11 cellular contexts compared by ENCODE assay signal in the genomic region with DNA sequence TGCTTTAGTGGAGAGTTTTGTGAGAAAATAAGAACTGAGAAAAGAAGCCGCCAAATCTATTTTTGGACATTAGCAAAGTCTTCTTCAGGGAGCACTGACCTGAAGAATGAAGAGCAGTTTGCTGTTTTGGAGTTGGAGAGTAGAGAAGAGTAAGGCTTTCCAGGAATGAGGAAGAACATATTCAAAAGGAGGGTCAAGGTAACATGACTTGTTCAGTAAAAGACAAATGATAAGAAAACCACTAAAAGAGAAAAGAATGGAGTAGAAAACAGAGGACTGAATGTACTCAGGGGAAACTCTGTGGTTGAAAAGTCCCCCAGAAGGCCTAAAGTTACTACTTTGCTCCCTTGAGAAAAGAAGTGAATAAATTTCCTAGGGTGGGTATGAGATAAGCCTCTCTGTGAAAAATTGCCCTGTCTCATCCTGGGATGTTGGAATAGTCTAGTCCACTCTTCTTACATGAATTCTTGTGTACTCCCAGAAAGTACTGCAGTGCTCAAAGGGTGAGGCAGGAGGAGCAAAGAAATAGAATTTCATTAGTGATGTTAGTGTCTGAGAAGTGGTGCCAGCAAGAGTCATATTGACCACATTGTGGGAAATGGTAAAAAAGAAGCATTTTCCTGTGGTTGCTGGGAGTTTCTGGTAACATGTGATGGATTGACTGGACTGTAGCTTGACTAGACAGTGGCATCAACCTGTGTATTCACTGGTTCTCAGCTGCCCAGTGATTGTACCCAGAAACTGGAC. TPM values are rescaled to one million over a fixed set of nuclear protein-coding genes. Genes with fewer than 3 reads are reported as not detected.
A peak's percentile ranks its signal among the peaks of the same experiment; 100 is the strongest.
DNase-seq lines count a peak whose midpoint lies in the region; ATAC-seq and TF ChIP-seq lines count a peak whose summit lies in the region.
"Had no signal": no experiment of that assay in that cellular context is flagged by ENCODE, and none has a peak within 500 bp of the region (broad histone marks: within the 10 kb centered on the region; RNA-seq: fewer than 3 reads in every experiment).

No MANE protein-coding gene starts in this region.

- H3K9me3 ChIP-seq in colonic mucosa = no peaks in the 10 kb centered on the region
- H3K9me3 ChIP-seq: testis had no signal

- in situ Hi-C loops in KBM-7 (cut with MboI; ENCODE audit: low pct_unique_long_range_greater_than_20kb, low sequenced_read_pairs) = no loop called here

- TF ChIP-seq CTCF in GM23338 (conservative IDR thresholded peaks at IDR 0.05; ENCODE audit: low read depth in 2 of 2) = no peak
- TF ChIP-seq CTCF in mesothelial cell of epicardium (IDR thresholded peaks at IDR 0.05; ENCODE audit: unreplicated experiment) = no peak
- TF ChIP-seq CTCF in colonic mucosa (IDR thresholded peaks at IDR 0.05) = no peak

- H3K36me3 ChIP-seq in GM23338 (ENCODE audit: insufficient read depth) = no peaks in the 10 kb centered on the region
- no peaks in the 10 kb centered on the region for H3K36me3 ChIP-seq in colonic mucosa

- peak; percentile 54 for ATAC-seq in GM18858 (IDR thresholded peaks at IDR 0.05; ENCODE audit: unreplicated experiment)
- ATAC-seq in GM23338 = no peak
- ATAC-seq in left lobe of liver = no peak

- H4K20me1 ChIP-seq in GM23338 (replicated peaks; ENCODE audit: insufficient read depth) = no peaks in the 10 kb centered on the region; the same call in 1 of the 2 replicates

- H3K27me3 Mint-ChIP-seq in GM23338 (ENCODE audit: insufficient read depth, low read depth, poor library complexity) (no peaks in the 10 kb centered on the region), mesothelial cell of epicardium (ENCODE audit: low read depth) (no peaks in the 10 kb centered on the region)
- H3K27me3 Mint-ChIP-seq: dendritic cell treated with granulocyte-macrophage colony-stimulating factor and Interleukin-4, amounts not matched to agents 40 ng/mL and 50 ng/mL, for 4 days had no signal

- no peak overlapping the region for H3K4me3 ChIP-seq in GM23338
- no peak overlapping the region for H3K4me3 ChIP-seq in colonic mucosa
- H3K4me3 ChIP-seq: testis had no signal

- no peaks in the 10 kb centered on the region for H3K27me3 ChIP-seq in GM23338 (ENCODE audit: insufficient read depth)
- no peaks in the 10 kb centered on the region for H3K27me3 ChIP-seq in colonic mucosa
- H3K27me3 ChIP-seq: testis had no signal

- H3K9me3 Mint-ChIP-seq in GM23338 (no peaks in the 10 kb centered on the region), mesothelial cell of epicardium (peaks cover 12% of the 10 kb centered on the region)
- H3K9me3 Mint-ChIP-seq: dendritic cell treated with granulocyte-macrophage colony-stimulating factor and Interleukin-4, amounts not matched to agents 40 ng/mL and 50 ng/mL, for 4 days had no signal

- H3K4me3 Mint-ChIP-seq in GM23338 = no peak overlapping the region
- no peak overlapping the region for H3K4me3 Mint-ChIP-seq in mesothelial cell of epicardium
- H3K4me3 Mint-ChIP-seq: dendritic cell treated with granulocyte-macrophage colony-stimulating factor and Interleukin-4, amounts not matched to agents 40 ng/mL and 50 ng/mL, for 4 days; nephron had no signal

- H3K4me1 Mint-ChIP-seq in GM23338 = peaks cover 51% of the 10 kb centered on the region
- peaks cover 5% of the 10 kb centered on the region for H3K4me1 Mint-ChIP-seq in mesothelial cell of epicardium

- H3K27ac Mint-ChIP-seq in GM23338 (0 out of 2 replicates have a peak overlapping the region, but pooled peaks have one; percentile 25), mesothelial cell of epicardium (peak overlapping the region; percentile 11)
- H3K27ac Mint-ChIP-seq: dendritic cell treated with granulocyte-macrophage colony-stimulating factor and Interleukin-4, amounts not matched to agents 40 ng/mL and 50 ng/mL, for 4 days; nephron had no signal

- no peaks in the 10 kb centered on the region for H3F3A ChIP-seq in GM23338 (replicated peaks; ENCODE audit: low read depth)

- no peak overlapping the region for H2AFZ ChIP-seq in GM23338

- peaks cover 19% of the 10 kb centered on the region; the same call in 1 of the 2 replicates for H3K79me2 ChIP-seq in GM23338 (replicated peaks; ENCODE audit: insufficient read depth)

- H3K9me2 ChIP-seq in GM23338 (ENCODE audit: insufficient read depth) = no peaks in the 10 kb centered on the region

- H3K9ac ChIP-seq in colonic mucosa (ENCODE audit: low read depth in 2 of 2, low read length in 2 of 2) = no peak overlapping the region

- no peaks in the 10 kb centered on the region for H3K36me3 Mint-ChIP-seq in GM23338 (ENCODE audit: low read depth)
- H3K36me3 Mint-ChIP-seq in mesothelial cell of epicardium = peaks cover 11% of the 10 kb centered on the region

- DNase-seq in GM23338 (ENCODE audit: low spot score) (no peak), KBM-7 (peak; percentile 31), mesothelial cell of epicardium (ENCODE audit: low spot score in 2 of 2, unreplicated experiment in 2 of 2) (no peak), NCI-H2107 treated with DMSO at 0.1 percent for 48 hours (lab: John Stamatoyannopoulos, UW; ENCODE audit: unreplicated experiment) (no peak), left lobe of liver (ENCODE audit: low spot score) (no peak), mucosa of gallbladder (ENCODE audit: low spot score) (no peak), colonic mucosa (no peak)
- DNase-seq: testis had no signal

- no peak overlapping the region for H3K4me2 ChIP-seq in GM23338

- H3K27ac ChIP-seq in GM23338 (ENCODE audit: low read depth) (no peak overlapping the region), colonic mucosa (no peak overlapping the region)
- H3K27ac ChIP-seq: testis had no signal

- intact Hi-C loops in colonic mucosa (cut with DNase I) = no loop called here

- H3K4me1 ChIP-seq in GM23338 (ENCODE audit: insufficient read depth) (peaks cover 35% of the 10 kb centered on the region), colonic mucosa (no peaks in the 10 kb centered on the region)
- H3K4me1 ChIP-seq: testis had no signal

TF ChIP-seq in GM23338, 12 proteins besides CTCF, POLR2A, EP300 and RAD21 (continues in another document):
- TF ChIP-seq ZNF331 (CRISPR knock-in tag; IDR thresholded peaks at IDR 0.05; ENCODE audit: low read depth) = no peak
- TF ChIP-seq, protein P1, sequence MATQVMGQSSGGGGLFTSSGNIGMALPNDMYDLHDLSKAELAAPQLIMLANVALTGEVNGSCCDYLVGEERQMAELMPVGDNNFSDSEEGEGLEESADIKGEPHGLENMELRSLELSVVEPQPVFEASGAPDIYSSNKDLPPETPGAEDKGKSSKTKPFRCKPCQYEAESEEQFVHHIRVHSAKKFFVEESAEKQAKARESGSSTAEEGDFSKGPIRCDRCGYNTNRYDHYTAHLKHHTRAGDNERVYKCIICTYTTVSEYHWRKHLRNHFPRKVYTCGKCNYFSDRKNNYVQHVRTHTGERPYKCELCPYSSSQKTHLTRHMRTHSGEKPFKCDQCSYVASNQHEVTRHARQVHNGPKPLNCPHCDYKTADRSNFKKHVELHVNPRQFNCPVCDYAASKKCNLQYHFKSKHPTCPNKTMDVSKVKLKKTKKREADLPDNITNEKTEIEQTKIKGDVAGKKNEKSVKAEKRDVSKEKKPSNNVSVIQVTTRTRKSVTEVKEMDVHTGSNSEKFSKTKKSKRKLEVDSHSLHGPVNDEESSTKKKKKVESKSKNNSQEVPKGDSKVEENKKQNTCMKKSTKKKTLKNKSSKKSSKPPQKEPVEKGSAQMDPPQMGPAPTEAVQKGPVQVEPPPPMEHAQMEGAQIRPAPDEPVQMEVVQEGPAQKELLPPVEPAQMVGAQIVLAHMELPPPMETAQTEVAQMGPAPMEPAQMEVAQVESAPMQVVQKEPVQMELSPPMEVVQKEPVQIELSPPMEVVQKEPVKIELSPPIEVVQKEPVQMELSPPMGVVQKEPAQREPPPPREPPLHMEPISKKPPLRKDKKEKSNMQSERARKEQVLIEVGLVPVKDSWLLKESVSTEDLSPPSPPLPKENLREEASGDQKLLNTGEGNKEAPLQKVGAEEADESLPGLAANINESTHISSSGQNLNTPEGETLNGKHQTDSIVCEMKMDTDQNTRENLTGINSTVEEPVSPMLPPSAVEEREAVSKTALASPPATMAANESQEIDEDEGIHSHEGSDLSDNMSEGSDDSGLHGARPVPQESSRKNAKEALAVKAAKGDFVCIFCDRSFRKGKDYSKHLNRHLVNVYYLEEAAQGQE (IDR thresholded peaks at IDR 0.05; ENCODE audit: unreplicated experiment) = no peak
- no peak for TF ChIP-seq JUNB (IDR thresholded peaks at IDR 0.05; ENCODE audit: unreplicated experiment)
- TF ChIP-seq, protein P2, sequence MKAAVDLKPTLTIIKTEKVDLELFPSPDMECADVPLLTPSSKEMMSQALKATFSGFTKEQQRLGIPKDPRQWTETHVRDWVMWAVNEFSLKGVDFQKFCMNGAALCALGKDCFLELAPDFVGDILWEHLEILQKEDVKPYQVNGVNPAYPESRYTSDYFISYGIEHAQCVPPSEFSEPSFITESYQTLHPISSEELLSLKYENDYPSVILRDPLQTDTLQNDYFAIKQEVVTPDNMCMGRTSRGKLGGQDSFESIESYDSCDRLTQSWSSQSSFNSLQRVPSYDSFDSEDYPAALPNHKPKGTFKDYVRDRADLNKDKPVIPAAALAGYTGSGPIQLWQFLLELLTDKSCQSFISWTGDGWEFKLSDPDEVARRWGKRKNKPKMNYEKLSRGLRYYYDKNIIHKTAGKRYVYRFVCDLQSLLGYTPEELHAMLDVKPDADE (IDR thresholded peaks at IDR 0.05) = no peak
- TF ChIP-seq NANOG (IDR thresholded peaks at IDR 0.05; ENCODE audit: borderline replicate concordance) = no peak
- no peak for TF ChIP-seq STAT1 (IDR thresholded peaks at IDR 0.05; ENCODE audit: unreplicated experiment)
- no peak for TF ChIP-seq ZNF114 (CRISPR knock-in tag; IDR thresholded peaks at IDR 0.05)
- no peak for TF ChIP-seq EZH2phosphoT487 (IDR thresholded peaks at IDR 0.05; ENCODE audit: unreplicated experiment)
- TF ChIP-seq CREB1 (CRISPR knock-in tag; IDR thresholded peaks at IDR 0.05; ENCODE audit: low read depth) = no peak
- no peak for TF ChIP-seq EZH2 (IDR thresholded peaks at IDR 0.05; ENCODE audit: low read depth, unreplicated experiment)
- no peak for TF ChIP-seq POLR2AphosphoS5 (IDR thresholded peaks at IDR 0.05; ENCODE audit: low read depth)

RNA-seq across cellular contexts. Expression of a gene that starts 27.8 kb away (rescaled TPM):
- 23.1 and 29.3 TPM in 2 replicates for total RNA-seq in GM23338 (2014; rRNA removed; shearing (Covaris generic))
- 10.5 and 16.2 TPM in 2 replicates for polyA plus RNA-seq in GM23338 (2016; fragmentation: Nextera tagmentation; extraction: Ambion mirVana)
- total RNA-seq in mesothelial cell of epicardium (90.7 to 100 TPM (median 97.8 TPM) in 3 replicates), left lobe of liver (9.8 TPM), mucosa of gallbladder (52.8 TPM), colonic mucosa (10 to 100 TPM; 26.7 to 29.6 TPM)

RNA-seq across cellular contexts. Expression of a gene that starts 28.1 kb away (rescaled TPM):
- total RNA-seq in GM23338 (2014; rRNA removed; shearing (Covaris generic)) = 174 and 177 TPM in 2 replicates
- polyA plus RNA-seq in GM23338 (2016; fragmentation: Nextera tagmentation; extraction: Ambion mirVana) = 45.7 and 47.5 TPM in 2 replicates
- total RNA-seq in mesothelial cell of epicardium (62.7 to 69.8 TPM (median 67.6 TPM) in 3 replicates), left lobe of liver (16.2 TPM), mucosa of gallbladder (42.5 TPM), colonic mucosa (10 to 100 TPM; 42.0 to 42.3 TPM)
